ENCODE assay signal across 17 cellular contexts in the genomic region with DNA sequence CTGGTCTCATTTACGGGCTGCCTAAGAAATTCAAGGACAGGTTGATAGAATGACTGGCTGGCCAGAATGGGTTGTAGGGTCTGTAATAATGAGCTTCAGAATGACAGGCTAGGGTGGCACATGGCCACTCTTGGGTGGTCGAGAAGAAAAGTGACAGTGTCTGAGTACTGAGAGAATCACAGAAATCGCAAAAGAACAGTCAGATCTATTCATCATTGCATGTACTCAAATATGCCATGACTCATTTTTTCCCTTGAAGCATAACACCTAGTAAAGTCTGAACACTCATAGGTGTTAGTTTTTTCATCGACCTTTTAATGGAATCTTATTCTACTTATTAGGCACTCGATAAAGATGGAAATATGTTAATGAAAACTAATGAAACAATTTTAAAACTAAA. TPM values are rescaled to one million over a fixed set of nuclear protein-coding genes. Genes with fewer than 3 reads are reported as not detected.
DNase-seq lines count a peak whose midpoint lies in the region; ATAC-seq, FAIRE-seq and TF ChIP-seq lines count a peak whose summit lies in the region.
"Had no signal": no experiment of that assay in that cellular context is flagged by ENCODE, and none has a peak within 500 bp of the region (broad histone marks: within the 10 kb centered on the region; RNA-seq: fewer than 3 reads in every experiment).

No MANE protein-coding gene starts in this region.

- no peak for FAIRE-seq in bronchial epithelial cell (lab: Jason Lieb, UNC)
- FAIRE-seq: GM19239, K562 had no signal

- no peaks in the 10 kb centered on the region for H3K36me3 ChIP-seq in bronchial epithelial cell (ENCODE audit: control insufficient read depth, insufficient read depth, low read length)
- H3K36me3 ChIP-seq: BLaER1 treated with 17β-estradiol and CSF1 and Interleukin-3, amounts not matched to agents 10 nM and 100 nM had no signal

- no peak for TF ChIP-seq CTCF in bronchial epithelial cell (IDR thresholded peaks at IDR 0.05; ENCODE audit: insufficient read depth, low read length, severe bottlenecking)

- ATAC-seq in activated T-cell treated with anti-CD3 and anti-CD28 coated beads, Interleukin-2, amount 50 U/mL, for 72 hours (replicated peaks in 1 of 2) = peak; percentile 63 to 80
- ATAC-seq in HG03060 (IDR thresholded peaks at IDR 0.05; ENCODE audit: low read depth, unreplicated experiment) (peak; percentile 76), GM21526 (IDR thresholded peaks at IDR 0.05; ENCODE audit: low FRiP score, unreplicated experiment) (no peak), GM18517 (IDR thresholded peaks at IDR 0.05; ENCODE audit: unreplicated experiment) (no peak)
- ATAC-seq: CD8-positive, alpha-beta T cell; K562 had no signal

- no peak overlapping the region for H3K4me3 Mint-ChIP-seq in activated T-cell treated with anti-CD3 and anti-CD28 coated beads, Interleukin-2, amount 50 U/mL, for 72 hours
- H3K4me3 Mint-ChIP-seq: CD8-positive, alpha-beta T cell had no signal

- H3K4me1 Mint-ChIP-seq in activated T-cell treated with anti-CD3 and anti-CD28 coated beads, Interleukin-2, amount 50 U/mL, for 72 hours (ENCODE audit: low read depth) = peaks cover 8% of the 10 kb centered on the region

- H3K36me3 Mint-ChIP-seq in activated T-cell treated with anti-CD3 and anti-CD28 coated beads, Interleukin-2, amount 50 U/mL, for 72 hours (ENCODE audit: insufficient read depth in 2 of 2) = no peaks in the 10 kb centered on the region
- H3K36me3 Mint-ChIP-seq: CD8-positive, alpha-beta T cell had no signal

- H3K4me3 ChIP-seq in bronchial epithelial cell (ENCODE audit: low read depth, low read length) = no peak overlapping the region
- H3K4me3 ChIP-seq: BLaER1 treated with 17β-estradiol and CSF1 and Interleukin-3, amounts not matched to agents 10 nM and 100 nM; K562 had no signal

- H3K27me3 ChIP-seq in bronchial epithelial cell (ENCODE audit: control insufficient read depth, insufficient read depth, low read length) = peaks cover 2% of the 10 kb centered on the region
- H3K27me3 ChIP-seq: BLaER1 treated with 17β-estradiol and CSF1 and Interleukin-3, amounts not matched to agents 10 nM and 100 nM had no signal

- H3K27me3 Mint-ChIP-seq in activated T-cell treated with anti-CD3 and anti-CD28 coated beads, Interleukin-2, amount 50 U/mL, for 72 hours (ENCODE audit: low read depth) = peaks cover 36% of the 10 kb centered on the region

- no peaks in the 10 kb centered on the region for H3K9me3 Mint-ChIP-seq in activated T-cell treated with anti-CD3 and anti-CD28 coated beads, Interleukin-2, amount 50 U/mL, for 72 hours
- H3K9me3 Mint-ChIP-seq: CD8-positive, alpha-beta T cell had no signal

- H3K27ac Mint-ChIP-seq in activated T-cell treated with anti-CD3 and anti-CD28 coated beads, Interleukin-2, amount 50 U/mL, for 72 hours = peak overlapping the region; percentile 11
- H3K27ac Mint-ChIP-seq: CD8-positive, alpha-beta T cell had no signal

- DNase-seq in activated T-cell treated with anti-CD3 and anti-CD28 coated beads, Interleukin-2, amount 50 U/mL, for 72 hours = no peak
- DNase-seq in activated T-cell treated with anti-CD3 and anti-CD28 coated beads, Interleukin-2, amount 50 U/mL, for 1 hour = no peak
- DNase-seq in bronchial epithelial cell (ENCODE audit: low read depth) = peak; percentile 57
- DNase-seq in GM19238 (ENCODE audit: insufficient read length, low spot score) = no peak
- DNase-seq: CD8-positive, alpha-beta T cell; DMS79; GOT3; NCI-H1105; NCI-H2227 treated with DMSO at 0.1 percent for 48 hours; NCI-H510A treated with DMSO at 0.1 percent for 48 hours; NCI-H774 had no signal

RNA-seq across cellular contexts. Expression of gene SEL1L, which starts 37.8 kb away (rescaled TPM):
- total RNA-seq in activated T-cell treated with anti-CD3 and anti-CD28 coated beads, Interleukin-2, amount 50 U/mL, for 72 hours = 10 to 100 TPM; 70.5 to 79.2 TPM
- total RNA-seq in bronchial epithelial cell = 125 and 128 TPM in 2 replicates

Comparison
In these comparisons a context has a peak if more than half of its experiments do, and no peak if none do; other contexts are left out.
1. ATAC-seq: peak in activated T-cell treated with anti-CD3 and anti-CD28 coated beads, Interleukin-2, amount 50 U/mL, for 72 hours (2 of 2) and HG03060 (single experiment); none in GM21526 (single experiment) and GM18517 (single experiment).